In genomic region chr2:105820151-105820550, GRCh38 we compare ENCODE assay signal across 1 cellular context.
TF ChIP-seq lines count a peak whose summit lies in the region.

No MANE protein-coding gene starts in this region.

TF ChIP-seq in SK-N-SH treated with all-trans-retinoic acid at 6 μM for 48 hours, 23 proteins besides CTCF, POLR2A, EP300 and RAD21 (continued from another document):
- TF ChIP-seq ARNTL (CRISPR knock-in tag; IDR thresholded peaks at IDR 0.05; ENCODE audit: borderline replicate concordance, low read depth) (no peak), SNAI2 (CRISPR knock-in tag; IDR thresholded peaks at IDR 0.05) (no peak), PPARA (CRISPR knock-in tag; IDR thresholded peaks at IDR 0.05; ENCODE audit: borderline replicate concordance) (no peak)
